Comparison of ENCODE assay signal across 7 cellular contexts in genomic region chr6:7658543-7658942, GRCh38.
"Had no signal": no experiment of that assay in that cellular context is flagged by ENCODE, and none has a peak within 500 bp of the region (broad histone marks: within the 10 kb centered on the region; RNA-seq: fewer than 3 reads in every experiment).

No MANE protein-coding gene starts in this region.

- ATAC-seq: HCT116 had no signal

- H3K36me3 ChIP-seq: HAP-1 had no signal

- H3K9me3 ChIP-seq: HAP-1 had no signal

- H3K4me1 ChIP-seq: HAP-1 had no signal

- DNase-seq: GM23248, GOT3, H7, KG1 had no signal

- H3K27ac ChIP-seq: GM23248 had no signal

- H3K9ac ChIP-seq: GM23248 had no signal

- H2AFZ ChIP-seq: GM23248 had no signal

- H3K4me3 ChIP-seq: GM23248, HAP-1 had no signal

- FAIRE-seq: HTR-8/SVneo had no signal
